ENCODE assay signal across 8 cellular contexts in genomic region chr2:30230479-30230854, GRCh38. TPM values are rescaled to one million over a fixed set of nuclear protein-coding genes. Genes with fewer than 3 reads are reported as not detected.
A peak's percentile ranks its signal among the peaks of the same experiment; 100 is the strongest.
DNase-seq lines count a peak whose midpoint lies in the region; ATAC-seq and TF ChIP-seq lines count a peak whose summit lies in the region.

No MANE protein-coding gene starts in this region.

- intact Hi-C loops in OCI-LY7 (cut with micrococcal nuclease; ENCODE audit: unreplicated experiment) = no loop called here

- H3K9me3 ChIP-seq in CD4-positive, CD25-positive, alpha-beta regulatory T cell (ENCODE audit: control insufficient read depth in 2 of 2, low read length in 2 of 2) = no peaks in the 10 kb centered on the region
- H3K9me3 ChIP-seq in OCI-LY7 (ENCODE audit: low read length) (no peaks in the 10 kb centered on the region), muscle layer of colon (ENCODE audit: low read length) (no peaks in the 10 kb centered on the region)
- no peaks in the 10 kb centered on the region for H3K9me3 ChIP-seq in effector memory CD4-positive, alpha-beta T cell (ENCODE audit: control insufficient read depth, low read length)

- peak overlapping the region; percentile 65 for H3K4me3 ChIP-seq in CD4-positive, CD25-positive, alpha-beta regulatory T cell (ENCODE audit: low read depth, low read length)
- H3K4me3 ChIP-seq in OCI-LY7 (ENCODE audit: low read depth, low read length, poor library complexity, severe bottlenecking) (peak overlapping the region; percentile 67), muscle layer of colon (ENCODE audit: low read depth in 1 of 2, low read length in 2 of 2) (peak overlapping the region; percentile 75 to 79)
- H3K4me3 ChIP-seq in effector memory CD4-positive, alpha-beta T cell (ENCODE audit: insufficient read depth, low read depth, low read length, poor library complexity, severe bottlenecking) = peak overlapping the region; percentile 94

- no TSS peak for BruUV-seq in OCI-LY7 (replicated peaks; lab: Mats Ljungman, UMichigan)

- no peaks in the 10 kb centered on the region for H3K9me3 Mint-ChIP-seq in CD4-positive, CD25-positive, alpha-beta regulatory T cell

- H3K27me3 ChIP-seq in CD4-positive, CD25-positive, alpha-beta regulatory T cell (ENCODE audit: control insufficient read depth, insufficient read depth, low read length) = no peaks in the 10 kb centered on the region
- no peaks in the 10 kb centered on the region for H3K27me3 ChIP-seq in effector memory CD4-positive, alpha-beta T cell (replicated peaks; ENCODE audit: control insufficient read depth, insufficient read depth, low read length, poor library complexity, severe bottlenecking)
- H3K27me3 ChIP-seq in muscle layer of colon (ENCODE audit: control insufficient read depth in 1 of 2, insufficient read depth in 2 of 2, low read length in 2 of 2) (no peaks in the 10 kb centered on the region), foreskin keratinocyte (peaks cover 61% of the 10 kb centered on the region)

- H2AFZ ChIP-seq in OCI-LY7 (ENCODE audit: low read length) = peak overlapping the region; percentile 39; the same call in 1 of the 2 replicates

- peaks cover 64% of the 10 kb centered on the region for H3K4me1 ChIP-seq in CD4-positive, CD25-positive, alpha-beta regulatory T cell (ENCODE audit: control insufficient read depth, insufficient read depth, low read length, poor library complexity, severe bottlenecking)
- H3K4me1 ChIP-seq in OCI-LY7 (ENCODE audit: insufficient read depth, low read length, poor library complexity, severe bottlenecking) = peaks cover 27% of the 10 kb centered on the region
- peaks cover 46% of the 10 kb centered on the region for H3K4me1 ChIP-seq in effector memory CD4-positive, alpha-beta T cell (ENCODE audit: control insufficient read depth, insufficient read depth, low read length, poor library complexity, severe bottlenecking)
- H3K4me1 ChIP-seq in muscle layer of colon (ENCODE audit: insufficient read depth, low read length) = peaks cover 33% of the 10 kb centered on the region
- no peaks in the 10 kb centered on the region for H3K4me1 ChIP-seq in foreskin keratinocyte

- peak overlapping the region; percentile 90 to 95 (median 93) for H3K4me3 Mint-ChIP-seq in CD4-positive, CD25-positive, alpha-beta regulatory T cell

- H3K9ac ChIP-seq in muscle layer of colon (ENCODE audit: low read length) = peak overlapping the region; percentile 60

- H3K27me3 Mint-ChIP-seq in CD4-positive, CD25-positive, alpha-beta regulatory T cell = peaks cover 4% of the 10 kb centered on the region

- POLR2A ChIA-PET in OCI-LY7 (lab: Charles Lee) = interaction anchor here (0.5 to 1.5 kb wide), 3 partner anchors 56 to 242 kb away, joined by 3 to 5 read pairs (median 3); no protein-coding TSS in a partner anchor

- CTCF ChIA-PET in OCI-LY7 (lab: Charles Lee; ENCODE audit: unreplicated experiment) = interaction anchor here (0.5 kb wide), 1 partner anchor 51 kb away, joined by 3 read pairs; no protein-coding TSS in a partner anchor

- peak overlapping the region; percentile 81 for H3K4me2 ChIP-seq in OCI-LY7 (ENCODE audit: low read length)

- TF ChIP-seq CTCF in OCI-LY7 (conservative IDR thresholded peaks at IDR 0.05; ENCODE audit: low read length) = 0 out of 2 replicates have a peak, but pooled peaks have one; percentile 21
- TF ChIP-seq CTCF in foreskin keratinocyte (conservative IDR thresholded peaks at IDR 0.05) = no peak

- H3K27ac Mint-ChIP-seq in CD4-positive, CD25-positive, alpha-beta regulatory T cell = peak overlapping the region in 2 of 3 donors; percentile 93 to 94

- no peaks in the 10 kb centered on the region for H3K9me2 ChIP-seq in OCI-LY7 (ENCODE audit: insufficient read depth, low read length)

- H3K36me3 ChIP-seq in CD4-positive, CD25-positive, alpha-beta regulatory T cell (ENCODE audit: control insufficient read depth, insufficient read depth, low read length) = peaks cover 13% of the 10 kb centered on the region
- H3K36me3 ChIP-seq in OCI-LY7 (ENCODE audit: insufficient read depth, low read length) = no peaks in the 10 kb centered on the region
- no peaks in the 10 kb centered on the region for H3K36me3 ChIP-seq in effector memory CD4-positive, alpha-beta T cell (ENCODE audit: control insufficient read depth, insufficient read depth, low read length)
- H3K36me3 ChIP-seq in muscle layer of colon (ENCODE audit: insufficient read depth, low read length) = no peaks in the 10 kb centered on the region

- H3K4me1 Mint-ChIP-seq in CD4-positive, CD25-positive, alpha-beta regulatory T cell = peaks cover 5 to 61% (median 41%) of the 10 kb centered on the region in 4 donors

- H3K36me3 Mint-ChIP-seq in CD4-positive, CD25-positive, alpha-beta regulatory T cell = peaks cover 12% of the 10 kb centered on the region

- H4K20me1 ChIP-seq in OCI-LY7 (ENCODE audit: insufficient read depth, low read length) = no peaks in the 10 kb centered on the region

- no peak for DNase-seq in CD4-positive, CD25-positive, alpha-beta regulatory T cell
- DNase-seq in OCI-LY7 (ENCODE audit: low spot score) (peak; percentile 41), foreskin keratinocyte (no peak), epidermal melanocyte (ENCODE audit: insufficient read length, low spot score) (no peak), cerebellar nuclear complex (lab: John Stamatoyannopoulos, UW) (no peak)
- DNase-seq in effector memory CD4-positive, alpha-beta T cell = no peak

- H3K27ac ChIP-seq in CD4-positive, CD25-positive, alpha-beta regulatory T cell (ENCODE audit: insufficient read depth, low read length, poor library complexity, severe bottlenecking) = peak overlapping the region; percentile 96
- no peak overlapping the region for H3K27ac ChIP-seq in OCI-LY7 (ENCODE audit: low read depth, low read length, poor library complexity, severe bottlenecking)
- H3K27ac ChIP-seq in effector memory CD4-positive, alpha-beta T cell (ENCODE audit: insufficient read depth, low read length, poor library complexity, severe bottlenecking) = peak overlapping the region; percentile 93
- peak overlapping the region; percentile 86 for H3K27ac ChIP-seq in muscle layer of colon (ENCODE audit: low read depth, low read length)
- no peak overlapping the region for H3K27ac ChIP-seq in foreskin keratinocyte

- no peak for ATAC-seq in CD4-positive, CD25-positive, alpha-beta regulatory T cell (ENCODE audit: low read depth in 2 of 2)
- ATAC-seq in foreskin keratinocyte = no peak
- no peak for ATAC-seq in GM21786 (IDR thresholded peaks at IDR 0.05; ENCODE audit: unreplicated experiment)

- H3K79me2 ChIP-seq in OCI-LY7 (ENCODE audit: insufficient read depth, low read depth, low read length) = no peaks in the 10 kb centered on the region

RNA-seq across cellular contexts. Expression of gene LBH, which starts 0.9 kb away (rescaled TPM):
- total RNA-seq in CD4-positive, CD25-positive, alpha-beta regulatory T cell = 215 TPM
- 100 to 1,000 TPM; 225 to 299 (median 250) TPM for polyA plus RNA-seq in CD4-positive, CD25-positive, alpha-beta regulatory T cell
- total RNA-seq in OCI-LY7 (2014; rRNA removed; shearing (Covaris generic)) = 0.75 and 3.7 TPM in 2 replicates
- 3.0 and 3.8 TPM in 2 replicates for total RNA-seq in OCI-LY7 (2022)
- total RNA-seq in foreskin keratinocyte = 0.46 and 1.5 TPM in 2 replicates
- 0.26 and 0.82 TPM in 2 replicates for polyA plus RNA-seq in foreskin keratinocyte

Comparison
In these comparisons a context has a peak if more than half of its experiments do, and no peak if none do; other contexts are left out.
1. H3K27ac ChIP-seq: peak in CD4-positive, CD25-positive, alpha-beta regulatory T cell (single experiment), effector memory CD4-positive, alpha-beta T cell (single experiment) and muscle layer of colon (single experiment); none in OCI-LY7 (single experiment) and foreskin keratinocyte (single experiment).
2. RNA of gene LBH, which starts 0.9 kb away (total RNA-seq): 215 TPM in CD4-positive, CD25-positive, alpha-beta regulatory T cell (single experiment); 0.75 to 3.8 TPM in OCI-LY7 and 0.46 to 1.5 TPM in foreskin keratinocyte; every median in the first group is over 10 times any median in the second.
3. Peak in every context shown above with its lines, with median percentiles within 50 percentile points of each other: H3K4me3 ChIP-seq.